Comparison of ENCODE assay signal across 38 cellular contexts in genomic region chr5:171837522-171837921, GRCh38. TPM values are rescaled to one million over a fixed set of nuclear protein-coding genes. Genes with fewer than 3 reads are reported as not detected.
"Had no signal": no experiment of that assay in that cellular context is flagged by ENCODE, and none has a peak within 500 bp of the region (broad histone marks: within the 10 kb centered on the region; RNA-seq: fewer than 3 reads in every experiment).

No MANE protein-coding gene starts in this region.

- DNase-seq: Karpas-422, Kasumi-1, MG63, MM.1S, MV-4-11, NCI-H1048, NCI-H1092, NCI-H1092 treated with DMSO at 0.1 percent for 48 hours, NCI-H1105, NCI-H1105 treated with DMSO at 0.1 percent for 48 hours, NCI-H1417, NCI-H1417 treated with DMSO at 0.1 percent for 48 hours, NCI-H1436, NCI-H1436 treated with DMSO at 0.1 percent for 48 hours, NCI-H146, NCI-H1694, NCI-H1694 treated with DMSO at 0.1 percent for 48 hours, NCI-H187, NCI-H187 treated with DMSO at 0.1 percent for 48 hours, NCI-H1930, NCI-H2029, NCI-H2029 treated with DMSO at 0.1 percent for 48 hours, NCI-H2081, NCI-H2081 treated with DMSO at 0.1 percent for 48 hours, NCI-H2107, NCI-H2171, NCI-H2171 treated with DMSO at 0.1 percent for 48 hours, NCI-H2227 treated with DMSO at 0.1 percent for 48 hours, NCI-H226, NCI-H345, NCI-H446, NCI-H446 treated with DMSO at 0.1 percent for 48 hours, NCI-H510A, NCI-H510A treated with DMSO at 0.1 percent for 48 hours had no signal

- H3K4me3 ChIP-seq: MG63 had no signal

- H3K27me3 ChIP-seq: MG63 had no signal

RNA-seq across cellular contexts. Expression of gene SMIM23, which starts 51.9 kb away (rescaled TPM):
- total RNA-seq: LHCN-M2, M059J, MCF 10A, NCI-H460 had no signal
